ENCODE assay signal across 16 cellular contexts in the genomic region with DNA sequence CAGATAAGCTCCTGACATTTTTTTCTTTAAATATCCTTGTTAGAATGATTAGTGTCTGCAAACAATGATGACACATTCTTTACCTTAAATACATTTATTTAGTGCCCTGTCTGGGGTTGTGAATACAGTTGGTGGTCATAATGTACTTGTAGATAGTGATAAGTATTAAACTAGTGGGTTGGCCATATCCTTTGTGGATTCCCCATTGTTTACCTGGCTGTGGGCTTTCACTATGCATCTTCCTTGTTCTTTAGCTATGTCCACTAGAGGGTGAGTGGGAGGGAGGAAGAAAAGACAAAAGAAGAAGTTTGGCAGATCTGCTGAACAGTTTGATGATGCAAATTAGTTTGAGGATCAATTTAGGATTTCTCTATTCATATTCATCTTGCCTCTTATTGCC. TPM values are rescaled to one million over a fixed set of nuclear protein-coding genes. Genes with fewer than 3 reads are reported as not detected.
DNase-seq lines count a peak whose midpoint lies in the region; ATAC-seq and TF ChIP-seq lines count a peak whose summit lies in the region.
"Had no signal": no experiment of that assay in that cellular context is flagged by ENCODE, and none has a peak within 500 bp of the region (broad histone marks: within the 10 kb centered on the region; RNA-seq: fewer than 3 reads in every experiment).

No MANE protein-coding gene starts in this region.

- H3K4me3 ChIP-seq in HAP-1 (no peak overlapping the region), NB4 (ENCODE audit: low read depth, low read length) (no peak overlapping the region), endodermal cell (ENCODE audit: low read length) (no peak overlapping the region), gastroesophageal sphincter (no peak overlapping the region)
- H3K4me3 ChIP-seq: BLaER1 treated with 17β-estradiol and CSF1 and Interleukin-3, amounts not matched to agents 10 nM and 100 nM had no signal

- TF ChIP-seq CTCF in NB4 (IDR thresholded peaks at IDR 0.05; ENCODE audit: low read depth, low read length) (peak; percentile 11), endodermal cell (conservative IDR thresholded peaks at IDR 0.05) (peak; percentile 72), type B pancreatic cell (conservative IDR thresholded peaks at IDR 0.05) (peak; percentile 39), gastroesophageal sphincter (IDR thresholded peaks at IDR 0.05) (no peak)

- no peak overlapping the region for H3K9ac ChIP-seq in endodermal cell (ENCODE audit: extremely low read depth, low read length, poor library complexity, severe bottlenecking)
- H3K9ac ChIP-seq: BLaER1 treated with 17β-estradiol and CSF1 and Interleukin-3, amounts not matched to agents 10 nM and 100 nM had no signal

- peak; percentile 40 to 71 for DNase-seq in HAP-1 (ENCODE audit: low spot score in 2 of 2)
- no peak for DNase-seq in NB4 (ENCODE audit: low read depth)
- DNase-seq in endodermal cell: no peak
- DNase-seq in type B pancreatic cell (ENCODE audit: extremely low spot score, unreplicated experiment): no peak
- no peak for DNase-seq in NCI-H2196 (lab: John Stamatoyannopoulos, UW; ENCODE audit: unreplicated experiment)
- DNase-seq: KBM-7, NCI-H1092 treated with DMSO at 0.1 percent for 48 hours, NCI-H187 treated with DMSO at 0.1 percent for 48 hours, NCI-H2171, NCI-H510A, NCI-H82, SHP77 had no signal

- H3K27ac ChIP-seq in endodermal cell (ENCODE audit: low read depth, low read length) (no peak overlapping the region), gastroesophageal sphincter (no peak overlapping the region)
- H3K27ac ChIP-seq: BLaER1 treated with 17β-estradiol and CSF1 and Interleukin-3, amounts not matched to agents 10 nM and 100 nM had no signal

- ATAC-seq in gastroesophageal sphincter (no peak), GM21526 (IDR thresholded peaks at IDR 0.05; ENCODE audit: low FRiP score, unreplicated experiment) (no peak)

- no peak for TF ChIP-seq POLR2A in NB4 (IDR thresholded peaks at IDR 0.05; ENCODE audit: extremely low read depth, insufficient read length)
- TF ChIP-seq POLR2A in gastroesophageal sphincter (IDR thresholded peaks at IDR 0.05): no peak

- in situ Hi-C loops in HAP-1 (cut with MboI; ENCODE audit: low sequenced_read_pairs): no loop called here

- H3K9me3 ChIP-seq in HAP-1 (no peaks in the 10 kb centered on the region), endodermal cell (ENCODE audit: control insufficient read depth, low read length) (no peaks in the 10 kb centered on the region), gastroesophageal sphincter (no peaks in the 10 kb centered on the region)
- H3K9me3 ChIP-seq: BLaER1 treated with 17β-estradiol and CSF1 and Interleukin-3, amounts not matched to agents 10 nM and 100 nM had no signal

- H3K27ac Mint-ChIP-seq in endodermal cell (peak overlapping the region; percentile 68), type B pancreatic cell (no peak overlapping the region)

- H3K9me3 Mint-ChIP-seq in endodermal cell (no peaks in the 10 kb centered on the region), type B pancreatic cell (no peaks in the 10 kb centered on the region)

- H3K4me3 Mint-ChIP-seq in endodermal cell (no peak overlapping the region), type B pancreatic cell (no peak overlapping the region)

- H3K4me1 ChIP-seq in HAP-1 (peaks cover 52% of the 10 kb centered on the region), endodermal cell (ENCODE audit: control insufficient read depth, insufficient read depth, low read length) (peaks cover 3% of the 10 kb centered on the region), gastroesophageal sphincter (no peaks in the 10 kb centered on the region)
- H3K4me1 ChIP-seq: BLaER1 treated with 17β-estradiol and CSF1 and Interleukin-3, amounts not matched to agents 10 nM and 100 nM had no signal

- no peaks in the 10 kb centered on the region for H3K36me3 Mint-ChIP-seq in endodermal cell (ENCODE audit: low read depth)
- H3K36me3 Mint-ChIP-seq in type B pancreatic cell: peaks cover 3% of the 10 kb centered on the region

- no peaks in the 10 kb centered on the region; the same call in 1 of the 2 replicates for H3K36me3 ChIP-seq in HAP-1 (replicated peaks)
- H3K36me3 ChIP-seq in endodermal cell (ENCODE audit: control insufficient read depth, insufficient read depth, low read length): no peaks in the 10 kb centered on the region
- H3K36me3 ChIP-seq in gastroesophageal sphincter: no peaks in the 10 kb centered on the region
- H3K36me3 ChIP-seq: BLaER1 treated with 17β-estradiol and CSF1 and Interleukin-3, amounts not matched to agents 10 nM and 100 nM had no signal

- no peak for TF ChIP-seq EP300 in gastroesophageal sphincter (IDR thresholded peaks at IDR 0.05)

- H3K4me1 Mint-ChIP-seq in endodermal cell: peaks cover 30% of the 10 kb centered on the region
- H3K4me1 Mint-ChIP-seq in type B pancreatic cell (ENCODE audit: unreplicated experiment): peaks cover 15% of the 10 kb centered on the region

- H3K27me3 Mint-ChIP-seq in endodermal cell (ENCODE audit: insufficient read depth) (no peaks in the 10 kb centered on the region), type B pancreatic cell (no peaks in the 10 kb centered on the region)

- no peaks in the 10 kb centered on the region for H3K27me3 ChIP-seq in HAP-1 (ENCODE audit: low read depth)
- no peaks in the 10 kb centered on the region for H3K27me3 ChIP-seq in endodermal cell (ENCODE audit: control insufficient read depth, insufficient read depth, low read length, poor library complexity, severe bottlenecking)
- H3K27me3 ChIP-seq in gastroesophageal sphincter: no peaks in the 10 kb centered on the region
- H3K27me3 ChIP-seq: BLaER1 treated with 17β-estradiol and CSF1 and Interleukin-3, amounts not matched to agents 10 nM and 100 nM had no signal

RNA-seq across cellular contexts. Expression of gene HS3ST5, which starts 15.7 kb away (rescaled TPM):
- 1 to 10 TPM in 1 of 2 donors, under 1 TPM in 1; 0.31 to 2.0 TPM for total RNA-seq in endodermal cell
- 1.6 TPM for polyA plus RNA-seq in endodermal cell (2013, experiment 1 of 2)
- polyA plus RNA-seq in endodermal cell (2013, experiment 2 of 2): 2.0 TPM
- total RNA-seq in type B pancreatic cell (ENCODE audit: low replicate concordance): 3.6 and 5.5 TPM in 2 replicates
- total RNA-seq in gastroesophageal sphincter: under 1 TPM in 1 of 4 donors, not detected in 3; 0.13 TPM
- total RNA-seq: M059J had no signal

Comparison
In these comparisons a context has a peak if more than half of its experiments do, and no peak if none do; other contexts are left out.
1. DNase-seq: peak in HAP-1 (2 of 2); none in NB4 (single experiment), endodermal cell (single experiment), type B pancreatic cell (single experiment) and NCI-H2196 (single experiment).
2. CTCF ChIP-seq: peak in NB4 (single experiment), endodermal cell (single experiment) and type B pancreatic cell (single experiment); none in gastroesophageal sphincter (0 of 4).